Comparison of ENCODE assay signal across 8 cellular contexts in the genomic region with DNA sequence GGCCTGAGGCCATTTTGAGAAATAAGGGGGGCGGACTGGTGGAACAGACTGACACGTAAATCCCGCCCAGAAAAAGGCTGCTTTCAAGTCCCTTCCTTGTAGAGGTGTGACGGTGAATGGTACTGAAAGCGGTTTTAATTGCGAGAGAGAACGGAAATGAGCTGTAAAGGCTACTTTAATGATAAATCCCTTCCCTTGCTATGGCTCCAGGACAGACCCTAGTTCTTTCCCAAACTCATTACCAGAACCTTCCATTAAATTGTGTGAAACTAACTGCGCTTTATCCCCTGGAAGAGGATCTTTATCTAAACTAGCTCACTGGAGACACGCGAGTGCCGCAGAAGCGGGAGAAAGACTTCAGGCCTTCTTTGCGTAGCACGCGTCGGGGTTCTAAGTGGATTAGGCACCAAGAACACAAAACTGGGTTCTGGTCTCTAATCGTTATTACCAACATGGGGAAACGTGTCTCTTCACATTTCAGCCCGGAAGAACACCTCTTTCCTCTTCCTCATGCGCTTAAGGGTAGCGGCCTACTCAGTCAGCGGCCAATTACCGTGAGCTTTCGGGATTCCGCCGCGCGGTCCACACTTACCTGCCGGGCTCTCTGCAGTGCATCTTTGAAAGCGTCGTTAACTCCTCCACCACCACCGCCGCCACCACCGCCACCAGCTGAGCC. TPM values are rescaled to one million over a fixed set of nuclear protein-coding genes. Genes with fewer than 3 reads are reported as not detected.
A peak's percentile ranks its signal among the peaks of the same experiment; 100 is the strongest.
DNase-seq lines count a peak whose midpoint lies in the region; ATAC-seq and TF ChIP-seq lines count a peak whose summit lies in the region.

No MANE protein-coding gene starts in this region.

- peak; percentile 60 for ATAC-seq in GM19324 (IDR thresholded peaks at IDR 0.05; ENCODE audit: low FRiP score, unreplicated experiment)
- ATAC-seq in HG03442 (IDR thresholded peaks at IDR 0.05; ENCODE audit: unreplicated experiment) = peak; percentile 66

- intact Hi-C loops in dorsolateral prefrontal cortex (cut with DNase I) = loop anchor here (1.0 to 10.0 kb wide), 3 partner anchors 26 to 204 kb away; a partner anchor contains a TSS

- CTCF ChIA-PET in BJ (lab: Yijun Ruan, JAX) = interaction anchor here (0.7 to 1.2 kb wide), 5 partner anchors 11 to 136 kb away, joined by 3 to 9 read pairs (median 4); no protein-coding TSS in a partner anchor

- DNase-seq in BJ (ENCODE audit: low read depth) (no peak), NCI-H510A treated with DMSO at 0.1 percent for 48 hours (lab: John Stamatoyannopoulos, UW) (peak; percentile 97), dorsolateral prefrontal cortex (peak in 5 of 10 donors; percentile 36 to 69 (median 44)), lung microvascular endothelial cell (ENCODE audit: low read depth in 2 of 2) (peak; percentile 97)
- peak; percentile 86 for DNase-seq in activated CD4-positive, alpha-beta T cell treated with anti-CD3 and anti-CD28 coated beads for 48 hours
- DNase-seq in stimulated activated CD4-positive, alpha-beta T cell treated with anti-CD3 and anti-CD28 coated beads, TNF-alpha, amount 100 ng/mL, for 48 hours (ENCODE audit: low read depth in 3 of 3) = peak; percentile 56 to 73 (median 71)

- no peaks in the 10 kb centered on the region for H3K27me3 ChIP-seq in BJ (ENCODE audit: control insufficient read depth, insufficient read depth, low read length)
- H3K27me3 ChIP-seq in dorsolateral prefrontal cortex = no peaks in the 10 kb centered on the region

- no peaks in the 10 kb centered on the region for H3K36me3 ChIP-seq in BJ (ENCODE audit: control insufficient read depth, insufficient read depth, low read length)

- POLR2A ChIA-PET in BJ (lab: Charles Lee) = interaction anchor here (0.6 to 1.7 kb wide), 4 partner anchors 26 to 235 kb away, joined by 3 to 12 read pairs (median 6); a partner anchor contains a TSS

- H3K4me3 ChIP-seq in BJ (ENCODE audit: low read depth, low read length) = peak overlapping the region; percentile 81
- H3K4me3 ChIP-seq in dorsolateral prefrontal cortex = peak overlapping the region; percentile 55 to 100 (median 87)

- H3K27ac ChIP-seq in dorsolateral prefrontal cortex = peak overlapping the region; percentile 82 to 100 (median 98)

- TF ChIP-seq CTCF in BJ (IDR thresholded peaks at IDR 0.05; ENCODE audit: insufficient read depth, low read depth, low read length) = no peak
- peak in 1 of 56 donors; percentile 7 for TF ChIP-seq CTCF in dorsolateral prefrontal cortex (IDR thresholded peaks at IDR 0.05 in 54 of 56, conservative IDR thresholded peaks at IDR 0.05 in 2 of 56; ENCODE audit: low read depth in 1 of 56, partially characterized antibody in 56 of 56)

RNA-seq across cellular contexts. Expression of a gene that starts 0.4 kb away (rescaled TPM):
- polyA plus RNA-seq in BJ (2011; rRNA removed) = 79.0 and 96.2 TPM in 2 replicates
- polyA minus RNA-seq in BJ (2011; rRNA and poly(A)+ RNA removed) = 66.0 and 109 TPM in 2 replicates
- 100 to 1,000 TPM in 119 of 120 experiments, 10 to 100 TPM in 1; 83.6 to 178 (median 133) TPM for total RNA-seq in dorsolateral prefrontal cortex
- total RNA-seq in lung microvascular endothelial cell = 74.8 and 85.6 TPM in 2 replicates

RNA-seq across cellular contexts. Expression of a gene that starts 26.3 kb away (rescaled TPM):
- 16.7 and 39.6 TPM in 2 replicates for polyA plus RNA-seq in BJ (2011; rRNA removed)
- 17.2 and 21.0 TPM in 2 replicates for polyA minus RNA-seq in BJ (2011; rRNA and poly(A)+ RNA removed)
- total RNA-seq in dorsolateral prefrontal cortex = 100 to 1,000 TPM in 14 of 120 experiments, 10 to 100 TPM in 106; 41.3 to 218 (median 75.1) TPM
- total RNA-seq in lung microvascular endothelial cell = 156 and 267 TPM in 2 replicates
